Comparison of ENCODE assay signal across 21 cellular contexts in genomic region chr2:41711736-41712135, GRCh38.
"Had no signal": no experiment of that assay in that cellular context is flagged by ENCODE, and none has a peak within 500 bp of the region (broad histone marks: within the 10 kb centered on the region; RNA-seq: fewer than 3 reads in every experiment).

No MANE protein-coding gene starts in this region.

- FAIRE-seq: astrocyte, endothelial cell of umbilical vein had no signal

- H3K4me3 ChIP-seq: gastroesophageal sphincter, heart left ventricle, left ventricle myocardium inferior, psoas muscle, skin epidermis, stomach, suprapubic skin, transverse colon, uterus had no signal

- H3K36me3 ChIP-seq: gastroesophageal sphincter, heart left ventricle, left ventricle myocardium inferior, stomach, suprapubic skin, transverse colon, uterus had no signal

- DNase-seq: activated CD4-positive, alpha-beta T cell treated with anti-CD3 and anti-CD28 coated beads, Interleukin-2, amount 10 ng/mL, durations not matched to agents 7 days and 5 days; activated CD4-positive, CD25-positive, alpha-beta regulatory T cell treated with anti-CD3 and anti-CD28 coated beads, Interleukin-2, amount 50 U/mL, for 72 hours; activated CD8-positive, alpha-beta memory T cell treated with anti-CD3 and anti-CD28 coated beads, Interleukin-2, amount 10 ng/mL, durations not matched to agents 7 days and 5 days; activated CD8-positive, alpha-beta T cell treated with anti-CD3 and anti-CD28 coated beads for 36 hours; activated gamma-delta T cell; central memory CD4-positive, alpha-beta T cell; effector memory CD8-positive, alpha-beta T cell; heart left ventricle; left ventricle myocardium inferior; naive thymus-derived CD4-positive, alpha-beta T cell; psoas muscle; right cardiac atrium; stimulated activated CD4-positive, alpha-beta T cell treated with anti-CD3 and anti-CD28 coated beads, Interleukin-15, amount 100 ng/mL, for 24 hours; stomach; transverse colon; uterus had no signal

- H3K27me3 ChIP-seq: gastroesophageal sphincter, heart left ventricle, stomach, suprapubic skin, transverse colon, uterus had no signal
